8 cellular contexts compared by ENCODE assay signal in the genomic region with DNA sequence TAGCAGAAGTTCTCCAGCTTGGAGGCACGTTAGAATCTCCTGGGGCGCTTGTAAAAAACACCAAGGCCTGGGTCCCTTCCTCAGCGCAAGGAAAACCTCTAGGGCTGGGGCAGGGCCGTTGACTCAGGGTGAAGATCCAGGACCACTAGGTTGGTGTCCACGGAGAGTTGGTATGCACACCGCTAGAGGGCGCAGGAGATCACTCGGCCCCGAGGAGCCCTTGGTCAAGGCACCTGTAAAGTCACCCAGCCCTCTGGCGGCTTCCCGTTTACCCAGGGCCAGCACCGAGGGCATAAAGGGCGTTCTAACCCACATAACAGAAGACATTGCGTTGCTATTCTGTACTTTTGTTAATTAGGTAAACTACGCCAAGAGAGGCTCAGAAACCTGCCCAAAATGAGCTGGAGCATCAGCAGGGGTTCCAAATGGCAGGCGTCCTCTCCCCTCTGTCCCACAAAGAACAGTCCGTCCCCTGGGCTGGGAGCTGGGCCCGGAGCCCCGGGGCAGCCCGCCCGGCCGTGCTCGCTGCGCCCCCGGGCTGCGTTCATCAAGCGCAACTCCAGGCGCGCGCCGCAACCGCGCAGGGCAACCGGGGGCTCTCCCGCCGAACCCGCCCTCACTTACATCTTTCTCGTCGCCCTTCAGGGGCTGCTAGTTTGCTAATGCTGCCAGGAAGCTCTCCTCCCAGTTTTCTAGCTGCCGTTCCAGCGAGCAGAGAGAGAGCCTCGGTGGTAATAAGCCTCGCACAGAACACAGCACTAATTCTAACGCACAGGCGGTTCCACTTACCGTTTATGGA.
DNase-seq lines count a peak whose midpoint lies in the region; ATAC-seq, FAIRE-seq and TF ChIP-seq lines count a peak whose summit lies in the region.

No MANE protein-coding gene starts in this region.

- DNase-seq in activated T-cell treated with anti-CD3 and anti-CD28 coated beads for 24 hours (ENCODE audit: low read depth) (peak; percentile 12), NCI-H748 treated with DMSO at 0.1 percent for 48 hours (lab: John Stamatoyannopoulos, UW) (peak; percentile 24), astrocyte (ENCODE audit: low read depth) (no peak), islet precursor cell (peak; percentile 87), epidermal melanocyte (ENCODE audit: insufficient read length, low spot score) (no peak)
- no peak for DNase-seq in activated T-cell treated with anti-CD3 and anti-CD28 coated beads, Interleukin-2, amount 50 U/mL, for 1 hour
- peak; percentile 14 to 17 for DNase-seq in stimulated activated CD8-positive, alpha-beta memory T cell treated with anti-CD3 and anti-CD28 coated beads, Interleukin-7, amount 100 ng/mL, for 48 hours (ENCODE audit: extremely low read depth in 1 of 2, low read depth in 1 of 2)

- no peak overlapping the region for H3K9ac ChIP-seq in astrocyte (ENCODE audit: low read length)

- H4K20me1 ChIP-seq in astrocyte (ENCODE audit: insufficient read depth, low read length): no peaks in the 10 kb centered on the region

- H3K4me1 Mint-ChIP-seq in astrocyte (ENCODE audit: low read depth, unreplicated experiment): peaks cover 2% of the 10 kb centered on the region

- peak overlapping the region; percentile 50 for H3K4me3 Mint-ChIP-seq in astrocyte (ENCODE audit: unreplicated experiment)

- H3K9me3 Mint-ChIP-seq in astrocyte (ENCODE audit: unreplicated experiment): no peaks in the 10 kb centered on the region

- H2AFZ ChIP-seq in astrocyte (ENCODE audit: low read depth, low read length): no peak overlapping the region

- ATAC-seq in HG02870 (IDR thresholded peaks at IDR 0.05; ENCODE audit: unreplicated experiment): peak; percentile 68

- no peaks in the 10 kb centered on the region for H3K9me3 ChIP-seq in astrocyte (ENCODE audit: insufficient read depth, low read depth, low read length)

- H3K36me3 ChIP-seq in astrocyte (ENCODE audit: insufficient read depth, low read length): no peaks in the 10 kb centered on the region

- H3K79me2 ChIP-seq in astrocyte (ENCODE audit: insufficient read depth, low read length): no peaks in the 10 kb centered on the region

- peak; percentile 34 for TF ChIP-seq CTCF in astrocyte (IDR thresholded peaks at IDR 0.05; ENCODE audit: insufficient read depth, low read depth, low read length)

- no peaks in the 10 kb centered on the region for H3K4me1 ChIP-seq in astrocyte (ENCODE audit: insufficient read depth, low read length)

- H3K4me3 ChIP-seq in astrocyte (ENCODE audit: insufficient read depth, low read depth, low read length): no peak overlapping the region

- H3K36me3 Mint-ChIP-seq in astrocyte (ENCODE audit: low read depth, unreplicated experiment): no peaks in the 10 kb centered on the region

- H3K4me2 ChIP-seq in astrocyte (ENCODE audit: low read length): peak overlapping the region; percentile 30

- H3K27me3 Mint-ChIP-seq in astrocyte (ENCODE audit: low read depth, unreplicated experiment): peaks cover 44% of the 10 kb centered on the region

- H3K27me3 ChIP-seq in astrocyte (ENCODE audit: insufficient read depth, low read length): peaks cover 7% of the 10 kb centered on the region

- no peak overlapping the region for H3K27ac ChIP-seq in astrocyte (ENCODE audit: low read depth, low read length)

- no peak overlapping the region for H3K27ac Mint-ChIP-seq in astrocyte (ENCODE audit: unreplicated experiment)

- FAIRE-seq in astrocyte (lab: Jason Lieb, UNC): no peak

Comparison
In these comparisons a context has a peak if more than half of its experiments do, and no peak if none do; other contexts are left out.
1. DNase-seq: peak in activated T-cell treated with anti-CD3 and anti-CD28 coated beads for 24 hours (single experiment), NCI-H748 treated with DMSO at 0.1 percent for 48 hours (single experiment), islet precursor cell (single experiment) and stimulated activated CD8-positive, alpha-beta memory T cell treated with anti-CD3 and anti-CD28 coated beads, Interleukin-7, amount 100 ng/mL, for 48 hours (2 of 2); none in activated T-cell treated with anti-CD3 and anti-CD28 coated beads, Interleukin-2, amount 50 U/mL, for 1 hour (single experiment), astrocyte (single experiment) and epidermal melanocyte (single experiment).